ENCODE assay signal across 9 cellular contexts in the genomic region with DNA sequence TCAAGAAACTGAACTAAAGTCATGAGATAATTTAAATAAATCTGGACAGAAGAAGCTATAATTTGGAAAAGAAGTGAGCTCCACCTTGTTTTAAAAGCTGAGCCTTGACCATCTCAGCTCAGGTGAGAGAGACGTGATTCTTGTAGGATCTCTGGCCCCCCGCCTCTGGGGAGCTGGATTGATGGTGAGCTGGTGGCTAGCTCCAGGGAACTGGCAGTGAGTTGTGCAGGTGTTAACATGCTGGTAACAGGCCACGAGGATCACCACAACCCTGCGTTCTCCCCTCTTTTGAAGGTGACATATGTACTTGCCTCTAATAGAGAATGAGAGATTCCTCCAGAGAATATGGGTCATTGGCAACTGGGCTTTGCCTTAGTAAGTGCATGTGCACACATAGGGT.
"Had no signal": no experiment of that assay in that cellular context is flagged by ENCODE, and none has a peak within 500 bp of the region (broad histone marks: within the 10 kb centered on the region; RNA-seq: fewer than 3 reads in every experiment).

No MANE protein-coding gene starts in this region.

- H3K9me3 ChIP-seq: HAP-1 had no signal

- H3K4me2 ChIP-seq: GM23338 had no signal

- H3K36me3 ChIP-seq: HAP-1 had no signal

- H3K9me3 Mint-ChIP-seq: GM23338, HFFc6 had no signal

- H3K4me3 ChIP-seq: GM23248, GM23338, HAP-1 had no signal

- H3K4me1 ChIP-seq: HAP-1 had no signal

- H3K4me3 Mint-ChIP-seq: GM23338, H9, HFFc6 had no signal

- H2AFZ ChIP-seq: GM23248, GM23338 had no signal

- H3K4me1 Mint-ChIP-seq: GM23338 had no signal

- DNase-seq: GM23248, GOT3, H7, H9, HCEC 1CT, HFFc6 had no signal

- H3K9ac ChIP-seq: GM23248 had no signal

- H3K27ac ChIP-seq: GM23248 had no signal

- H3K27ac Mint-ChIP-seq: GM23338, HFFc6 had no signal

- ATAC-seq: GM23338, HCT116 had no signal
